Comparison of ENCODE assay signal across 9 cellular contexts in genomic region chr21:32520885-32521735, GRCh38.
DNase-seq lines count a peak whose midpoint lies in the region; ATAC-seq, FAIRE-seq and TF ChIP-seq lines count a peak whose summit lies in the region.
"Had no signal": no experiment of that assay in that cellular context is flagged by ENCODE, and none has a peak within 500 bp of the region (broad histone marks: within the 10 kb centered on the region; RNA-seq: fewer than 3 reads in every experiment).

No MANE protein-coding gene starts in this region.

- no peaks in the 10 kb centered on the region for H3K9me3 ChIP-seq in keratinocyte (ENCODE audit: control insufficient read depth, low read depth, low read length)
- H3K9me3 ChIP-seq in thyroid gland, result no peaks in the 10 kb centered on the region
- no peaks in the 10 kb centered on the region for H3K9me3 ChIP-seq in Karpas-422 (ENCODE audit: low read length)

- H3K79me2 ChIP-seq in keratinocyte (ENCODE audit: control insufficient read depth, insufficient read depth, low read length), result no peaks in the 10 kb centered on the region
- H3K79me2 ChIP-seq in Karpas-422 (ENCODE audit: low read length), result no peaks in the 10 kb centered on the region

- H3K27me3 Mint-ChIP-seq in activated CD8-positive, alpha-beta T cell treated with anti-CD3 and anti-CD28 coated beads, Interleukin-2, amount 10 ng/mL, durations not matched to agents 7 days and 5 days (ENCODE audit: low read depth), result no peaks in the 10 kb centered on the region
- H3K27me3 Mint-ChIP-seq in activated CD8-positive, alpha-beta T cell treated with anti-CD3 and anti-CD28 coated beads for 36 hours, result no peaks in the 10 kb centered on the region

- no peak for DNase-seq in activated CD8-positive, alpha-beta T cell treated with anti-CD3 and anti-CD28 coated beads, Interleukin-2, amount 10 ng/mL, durations not matched to agents 7 days and 5 days
- DNase-seq in activated CD8-positive, alpha-beta T cell treated with anti-CD3 and anti-CD28 coated beads for 36 hours, result no peak
- DNase-seq in astrocyte of the hippocampus (ENCODE audit: low read depth, low spot score), result peak; percentile 96
- peak; percentile 19 for DNase-seq in keratinocyte (ENCODE audit: low read depth, low spot score)
- DNase-seq in thyroid gland, result peak; percentile 59 to 68
- no peak for DNase-seq in NCI-H510A (lab: John Stamatoyannopoulos, UW)
- no peak for DNase-seq in NCI-H524 (lab: John Stamatoyannopoulos, UW)
- no peak for DNase-seq in Karpas-422

- peak overlapping the region; percentile 8 for H3K27ac Mint-ChIP-seq in activated CD8-positive, alpha-beta T cell treated with anti-CD3 and anti-CD28 coated beads, Interleukin-2, amount 10 ng/mL, durations not matched to agents 7 days and 5 days
- H3K27ac Mint-ChIP-seq in activated CD8-positive, alpha-beta T cell treated with anti-CD3 and anti-CD28 coated beads for 36 hours, result no peak overlapping the region

- no peak overlapping the region for H3K4me3 ChIP-seq in keratinocyte (ENCODE audit: control insufficient read depth in 2 of 3, extremely low read depth in 1 of 3, insufficient read depth in 2 of 3, low read depth in 1 of 3, low read length in 3 of 3)
- H3K4me3 ChIP-seq in thyroid gland (replicated peaks in 1 of 3), result no peak overlapping the region
- H3K4me3 ChIP-seq in Karpas-422 (ENCODE audit: low read length), result no peak overlapping the region
- H3K4me3 ChIP-seq: BLaER1 had no signal

- H3K4me1 ChIP-seq in keratinocyte (ENCODE audit: control insufficient read depth, extremely low read depth, insufficient read depth, low read length) (peaks cover 31% of the 10 kb centered on the region), thyroid gland (peaks cover 0 to 22% of the 10 kb centered on the region in 2 donors), Karpas-422 (ENCODE audit: low read length) (no peaks in the 10 kb centered on the region)
- H3K4me1 ChIP-seq: BLaER1 had no signal

- TF ChIP-seq POLR2A in thyroid gland (IDR thresholded peaks at IDR 0.05), result no peak

- no peaks in the 10 kb centered on the region for H3K9me3 Mint-ChIP-seq in activated CD8-positive, alpha-beta T cell treated with anti-CD3 and anti-CD28 coated beads, Interleukin-2, amount 10 ng/mL, durations not matched to agents 7 days and 5 days (ENCODE audit: insufficient read depth)
- H3K9me3 Mint-ChIP-seq in activated CD8-positive, alpha-beta T cell treated with anti-CD3 and anti-CD28 coated beads for 36 hours, result no peaks in the 10 kb centered on the region

- dilution Hi-C loops in keratinocyte (cut with MboI; ENCODE audit: extremely low pct_ligation_motif_present, low sequenced_read_pairs), result no loop called here

- H3K36me3 Mint-ChIP-seq in activated CD8-positive, alpha-beta T cell treated with anti-CD3 and anti-CD28 coated beads, Interleukin-2, amount 10 ng/mL, durations not matched to agents 7 days and 5 days (ENCODE audit: low read depth), result no peaks in the 10 kb centered on the region
- H3K36me3 Mint-ChIP-seq in activated CD8-positive, alpha-beta T cell treated with anti-CD3 and anti-CD28 coated beads for 36 hours (ENCODE audit: low read depth), result peaks cover 2% of the 10 kb centered on the region

- no peak overlapping the region for H3K4me3 Mint-ChIP-seq in activated CD8-positive, alpha-beta T cell treated with anti-CD3 and anti-CD28 coated beads, Interleukin-2, amount 10 ng/mL, durations not matched to agents 7 days and 5 days
- no peak overlapping the region for H3K4me3 Mint-ChIP-seq in activated CD8-positive, alpha-beta T cell treated with anti-CD3 and anti-CD28 coated beads for 36 hours

- FAIRE-seq in keratinocyte (lab: Jason Lieb, UNC), result peak; percentile 81

- no peak for TF ChIP-seq CTCF in activated CD8-positive, alpha-beta T cell treated with anti-CD3 and anti-CD28 coated beads for 36 hours (IDR thresholded peaks at IDR 0.05)
- no peak for TF ChIP-seq CTCF in keratinocyte (optimal IDR thresholded peaks at IDR 0.05 in 1 of 3, IDR thresholded peaks at IDR 0.05 in 1 of 3, conservative IDR thresholded peaks at IDR 0.05 in 1 of 3; ENCODE audit: extremely low read depth in 1 of 3, insufficient read depth in 2 of 3, low read length in 3 of 3)
- no peak for TF ChIP-seq CTCF in thyroid gland (IDR thresholded peaks at IDR 0.05)

- 65 to 67% methylated on average over 14 of the region's 14 CpGs for WGBS in thyroid gland, 2 donors

- H3K27me3 ChIP-seq in keratinocyte (ENCODE audit: control insufficient read depth, extremely low read depth, insufficient read depth, low read length) (no peaks in the 10 kb centered on the region), thyroid gland (no peaks in the 10 kb centered on the region), Karpas-422 (ENCODE audit: low read length) (no peaks in the 10 kb centered on the region)
- H3K27me3 ChIP-seq: BLaER1 had no signal

- CTCF ChIA-PET in activated CD8-positive, alpha-beta T cell treated with anti-CD3 and anti-CD28 coated beads, Interleukin-2, amount 10 ng/mL, durations not matched to agents 7 days and 5 days (lab: Charles Lee), result no interaction called here
- CTCF ChIA-PET in activated CD8-positive, alpha-beta T cell treated with anti-CD3 and anti-CD28 coated beads for 36 hours (lab: Charles Lee), result no interaction called here

- H3K9ac ChIP-seq in keratinocyte (ENCODE audit: control insufficient read depth, extremely low read depth, insufficient read depth, low read length), result no peak overlapping the region
- no peak overlapping the region for H3K9ac ChIP-seq in Karpas-422 (ENCODE audit: low read length)
- H3K9ac ChIP-seq: BLaER1 had no signal

- H2AFZ ChIP-seq in keratinocyte (ENCODE audit: control insufficient read depth, low read length) (peak overlapping the region; percentile 52), Karpas-422 (ENCODE audit: low read length) (no peak overlapping the region)

- H4K20me1 ChIP-seq in keratinocyte (ENCODE audit: control insufficient read depth, extremely low read depth, insufficient read depth, low read length) (no peaks in the 10 kb centered on the region), Karpas-422 (ENCODE audit: insufficient read depth, low read depth, low read length) (no peaks in the 10 kb centered on the region)
- H4K20me1 ChIP-seq: BLaER1 had no signal

- no peaks in the 10 kb centered on the region for H3K9me1 ChIP-seq in keratinocyte (ENCODE audit: control insufficient read depth, extremely low read depth, insufficient read depth, low read length)

- H3K36me3 ChIP-seq in keratinocyte (ENCODE audit: control insufficient read depth in 2 of 2, extremely low read depth in 1 of 2, insufficient read depth in 2 of 2, low read length in 2 of 2), result no peaks in the 10 kb centered on the region
- H3K36me3 ChIP-seq in thyroid gland, result no peaks in the 10 kb centered on the region
- H3K36me3 ChIP-seq in Karpas-422 (ENCODE audit: insufficient read depth, low read length), result no peaks in the 10 kb centered on the region
- H3K36me3 ChIP-seq: BLaER1 had no signal

- H3K4me1 Mint-ChIP-seq in activated CD8-positive, alpha-beta T cell treated with anti-CD3 and anti-CD28 coated beads, Interleukin-2, amount 10 ng/mL, durations not matched to agents 7 days and 5 days (ENCODE audit: low read depth), result peaks cover 2% of the 10 kb centered on the region
- no peaks in the 10 kb centered on the region for H3K4me1 Mint-ChIP-seq in activated CD8-positive, alpha-beta T cell treated with anti-CD3 and anti-CD28 coated beads for 36 hours (ENCODE audit: low read depth)

- H3K27ac ChIP-seq in keratinocyte (ENCODE audit: control insufficient read depth, insufficient read depth, low read length) (no peak overlapping the region), thyroid gland (peak overlapping the region; percentile 12 to 77 (median 69)), Karpas-422 (ENCODE audit: low read length) (no peak overlapping the region)
- H3K27ac ChIP-seq: BLaER1 had no signal

- H3K9me2 ChIP-seq in Karpas-422 (replicated peaks; ENCODE audit: insufficient read depth, low read length), result no peaks in the 10 kb centered on the region

- peak overlapping the region; percentile 30 for H3K4me2 ChIP-seq in keratinocyte (ENCODE audit: control insufficient read depth, extremely low read depth, insufficient read depth, low read depth, low read length)
- H3K4me2 ChIP-seq in Karpas-422 (ENCODE audit: low read depth, low read length, poor library complexity, severe bottlenecking), result no peak overlapping the region
- H3K4me2 ChIP-seq: BLaER1 had no signal

- POLR2A ChIA-PET in activated CD8-positive, alpha-beta T cell treated with anti-CD3 and anti-CD28 coated beads, Interleukin-2, amount 10 ng/mL, durations not matched to agents 7 days and 5 days (lab: Charles Lee), result no interaction called here
- POLR2A ChIA-PET in activated CD8-positive, alpha-beta T cell treated with anti-CD3 and anti-CD28 coated beads for 36 hours (lab: Charles Lee), result no interaction called here

- no peak for ATAC-seq in activated CD8-positive, alpha-beta T cell treated with anti-CD3 and anti-CD28 coated beads, Interleukin-2, amount 10 ng/mL, durations not matched to agents 7 days and 5 days
- ATAC-seq in activated CD8-positive, alpha-beta T cell treated with anti-CD3 and anti-CD28 coated beads for 36 hours, result no peak

- intact Hi-C loops in activated CD8-positive, alpha-beta T cell treated with anti-CD3 and anti-CD28 coated beads for 36 hours (cut with micrococcal nuclease), result no loop called here
- intact Hi-C loops in thyroid gland (cut with DNase I), result no loop called here

Comparison
In these comparisons a context has a peak if more than half of its experiments do, and no peak if none do; other contexts are left out.
1. DNase-seq: peak in astrocyte of the hippocampus (single experiment), keratinocyte (single experiment) and thyroid gland (2 of 2); none in activated CD8-positive, alpha-beta T cell treated with anti-CD3 and anti-CD28 coated beads, Interleukin-2, amount 10 ng/mL, durations not matched to agents 7 days and 5 days (single experiment), activated CD8-positive, alpha-beta T cell treated with anti-CD3 and anti-CD28 coated beads for 36 hours (single experiment), NCI-H510A (single experiment), NCI-H524 (0 of 2) and Karpas-422 (single experiment).
2. H3K27ac ChIP-seq: peak in thyroid gland (3 of 3); none in keratinocyte (single experiment) and Karpas-422 (single experiment).